In the genomic region with DNA sequence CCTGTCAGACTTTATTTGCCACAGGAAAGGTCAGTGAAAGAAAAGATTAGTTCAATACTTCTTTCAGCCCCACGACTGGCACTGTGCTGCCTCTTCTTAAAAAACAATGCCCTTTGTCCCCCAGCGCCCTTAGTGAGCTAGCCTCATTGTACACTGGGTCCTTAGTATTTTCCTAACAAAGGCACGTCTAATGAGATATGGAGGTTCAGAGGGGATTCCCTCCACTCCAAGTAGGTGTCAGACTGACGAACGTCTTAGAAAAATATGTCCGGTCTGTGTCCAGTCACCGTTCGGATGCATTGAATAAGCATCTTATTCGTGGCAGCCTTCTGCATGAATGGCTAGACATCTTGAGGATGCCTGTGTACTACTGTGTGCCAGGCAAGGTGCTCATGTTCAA, we compare ENCODE assay signal across 8 cellular contexts. TPM values are rescaled to one million over a fixed set of nuclear protein-coding genes. Genes with fewer than 3 reads are reported as not detected.
A peak's percentile ranks its signal among the peaks of the same experiment; 100 is the strongest.
DNase-seq lines count a peak whose midpoint lies in the region; ATAC-seq and TF ChIP-seq lines count a peak whose summit lies in the region.

No MANE protein-coding gene starts in this region.

- ATAC-seq in gastroesophageal sphincter (no peak), HG03108 (IDR thresholded peaks at IDR 0.05; ENCODE audit: unreplicated experiment) (no peak)

- H3K4me3 ChIP-seq in gastroesophageal sphincter (peak overlapping the region; percentile 82 to 95), skeletal muscle tissue (ENCODE audit: low read length in 3 of 3) (peak overlapping the region; percentile 77 to 95 (median 90))

- WGBS in gastroesophageal sphincter (ENCODE audit: low coverage in 1 of 2), 2 donors = 31 to 39% methylated on average over 5 to 9 of the region's 9 CpGs

- peak overlapping the region; percentile 90 to 95 (median 92) for H3K9ac ChIP-seq in skeletal muscle tissue (ENCODE audit: low read depth in 1 of 3, low read length in 3 of 3)

- H3K36me3 ChIP-seq in gastroesophageal sphincter = peaks cover 0 to 26% of the 10 kb centered on the region in 2 donors
- H3K36me3 ChIP-seq in skeletal muscle tissue (ENCODE audit: control insufficient read depth in 3 of 3, insufficient read depth in 3 of 3, low read length in 3 of 3) = peaks cover 2 to 20% (median 16%) of the 10 kb centered on the region in 3 donors

- TF ChIP-seq CTCF in VCaP (conservative IDR thresholded peaks at IDR 0.05) (no peak), gastroesophageal sphincter (IDR thresholded peaks at IDR 0.05) (no peak)

- H3K27me3 ChIP-seq in gastroesophageal sphincter (no peaks in the 10 kb centered on the region), skeletal muscle tissue (ENCODE audit: control insufficient read depth in 3 of 3, insufficient read depth in 3 of 3, low read length in 3 of 3) (no peaks in the 10 kb centered on the region)

- H3K4me1 ChIP-seq in gastroesophageal sphincter (peaks cover 0 to 25% (median 5%) of the 10 kb centered on the region in 3 donors), skeletal muscle tissue (ENCODE audit: control insufficient read depth in 3 of 3, insufficient read depth in 3 of 3, low read length in 3 of 3) (peaks cover 9 to 14% (median 11%) of the 10 kb centered on the region in 3 donors)

- TF ChIP-seq POLR2A in gastroesophageal sphincter (IDR thresholded peaks at IDR 0.05) = no peak

- TF ChIP-seq EP300 in gastroesophageal sphincter (IDR thresholded peaks at IDR 0.05) = no peak

- H3K27ac ChIP-seq in VCaP (peak overlapping the region; percentile 88), gastroesophageal sphincter (peak overlapping the region in 1 of 4 donors; percentile 87), skeletal muscle tissue (ENCODE audit: low read depth, low read length) (no peak overlapping the region)

- DNase-seq in DMS79 treated with DMSO at 0.1 percent for 48 hours (lab: John Stamatoyannopoulos, UW) = peak; percentile 25
- DNase-seq in DMS79 (lab: John Stamatoyannopoulos, UW) = no peak
- no peak for DNase-seq in ureter (ENCODE audit: low spot score)
- no peak for DNase-seq in NCI-H1694 (lab: John Stamatoyannopoulos, UW)

- no peaks in the 10 kb centered on the region for H3K9me3 ChIP-seq in gastroesophageal sphincter
- no peaks in the 10 kb centered on the region for H3K9me3 ChIP-seq in skeletal muscle tissue (ENCODE audit: control insufficient read depth in 3 of 3, low read length in 3 of 3)

RNA-seq across cellular contexts. Expression of a gene that starts 1.1 kb away (rescaled TPM):
- total RNA-seq in gastroesophageal sphincter (10 to 100 TPM; 16.4 to 56.4 (median 29.2) TPM), skeletal muscle tissue (50.6 TPM), ureter (13.7 TPM)

RNA-seq across cellular contexts. Expression of a gene that starts 36.2 kb away (rescaled TPM):
- total RNA-seq in gastroesophageal sphincter (100 to 1,000 TPM in 3 of 4 donors, 10 to 100 TPM in 1; 97.6 to 139 (median 116) TPM), skeletal muscle tissue (73.1 TPM), ureter (163 TPM)
